ENCODE assay signal across 26 cellular contexts in the genomic region with DNA sequence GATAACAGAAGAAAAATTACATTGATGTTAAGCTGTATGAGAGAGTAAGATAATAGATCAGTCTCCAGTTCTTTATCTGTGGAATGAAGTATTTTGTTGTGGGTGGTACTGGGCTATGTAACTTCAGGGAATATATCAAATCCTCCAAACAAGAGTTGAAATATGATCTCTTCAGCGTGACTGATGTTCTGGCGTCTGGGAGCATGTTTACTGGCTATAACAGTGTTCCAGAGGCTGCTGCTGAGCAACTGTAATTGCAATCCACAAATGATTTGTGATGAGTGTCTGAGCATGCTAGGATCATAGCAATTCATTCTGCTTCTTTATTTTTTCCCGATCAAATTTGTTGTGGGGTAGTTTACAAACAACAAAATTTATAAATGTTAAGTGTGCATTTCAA. TPM values are rescaled to one million over a fixed set of nuclear protein-coding genes. Genes with fewer than 3 reads are reported as not detected.
DNase-seq lines count a peak whose midpoint lies in the region; ATAC-seq, FAIRE-seq and TF ChIP-seq lines count a peak whose summit lies in the region.
"Had no signal": no experiment of that assay in that cellular context is flagged by ENCODE, and none has a peak within 500 bp of the region (broad histone marks: within the 10 kb centered on the region; RNA-seq: fewer than 3 reads in every experiment).

No MANE protein-coding gene starts in this region.

- H3K4me3 ChIP-seq in psoas muscle (no peak overlapping the region), left ventricle myocardium inferior (no peak overlapping the region)
- H3K4me3 ChIP-seq: esophagus squamous epithelium, left lung had no signal

- H3K36me3 ChIP-seq in psoas muscle (ENCODE audit: insufficient read depth in 1 of 2, low read depth in 1 of 2) (no peaks in the 10 kb centered on the region), left ventricle myocardium inferior (no peaks in the 10 kb centered on the region)
- H3K36me3 ChIP-seq: esophagus squamous epithelium, left lung had no signal

- intact Hi-C loops in psoas muscle (cut with DNase I): no loop called here
- intact Hi-C loops in left ventricle myocardium inferior (cut with micrococcal nuclease): no loop called here

- WGBS in psoas muscle, 3 donors: 11 to 19% (median 12%) methylated on average over 3 of the region's 3 CpGs

- ATAC-seq in HG03139 (IDR thresholded peaks at IDR 0.05; ENCODE audit: unreplicated experiment): no peak
- no peak for ATAC-seq in psoas muscle
- ATAC-seq: activated naive CD8-positive, alpha-beta T cell treated with anti-CD3 and anti-CD28 coated beads, Interleukin-2, amount 50 U/mL, for 24 hours; effector memory CD8-positive, alpha-beta T cell; left lung had no signal

- TF ChIP-seq CTCF in psoas muscle (IDR thresholded peaks at IDR 0.05): no peak
- TF ChIP-seq CTCF in left ventricle myocardium inferior (IDR thresholded peaks at IDR 0.05; ENCODE audit: borderline replicate concordance): no peak

- peak; percentile 38 for FAIRE-seq in islet of Langerhans (lab: Jason Lieb, UNC)
- FAIRE-seq: colon, H54 had no signal

- H3K9me3 ChIP-seq in psoas muscle: peaks cover 3% of the 10 kb centered on the region
- peaks cover 16% of the 10 kb centered on the region for H3K9me3 ChIP-seq in left ventricle myocardium inferior (replicated peaks)
- H3K9me3 ChIP-seq: esophagus squamous epithelium had no signal

- H3K4me1 ChIP-seq in psoas muscle (peaks cover 3% of the 10 kb centered on the region), left ventricle myocardium inferior (no peaks in the 10 kb centered on the region)
- H3K4me1 ChIP-seq: esophagus squamous epithelium, left lung had no signal

- DNase-seq in DMS 273 treated with DMSO at 0.1 percent for 48 hours (lab: John Stamatoyannopoulos, UW): peak; percentile 38
- peak; percentile 24 for DNase-seq in NCI-H1105 (lab: John Stamatoyannopoulos, UW)
- peak; percentile 47 for DNase-seq in NCI-H526 treated with DMSO at 0.1 percent for 48 hours (lab: John Stamatoyannopoulos, UW)
- DNase-seq in activated CD8-positive, alpha-beta memory T cell treated with anti-CD3 and anti-CD28 coated beads, Interleukin-2, amount 50 U/mL, for 48 hours: no peak
- no peak for DNase-seq in psoas muscle
- no peak for DNase-seq in left ventricle myocardium inferior
- DNase-seq: activated CD8-positive, alpha-beta memory T cell treated with anti-CD3 and anti-CD28 coated beads, Interleukin-2, amount 50 U/mL, for 4 hours; activated effector memory CD4-positive, alpha-beta T cell treated with Interleukin-2 at 50 U/mL for 16 hours; activated naive CD8-positive, alpha-beta T cell treated with anti-CD3 and anti-CD28 coated beads, Interleukin-2, amount 50 U/mL, for 24 hours; CD4-positive, CD25-positive, alpha-beta regulatory T cell; DND-41; effector memory CD8-positive, alpha-beta T cell; esophagus squamous epithelium; glutamatergic neuron; left lung; NCI-H446 treated with DMSO at 0.1 percent for 48 hours; OCI-M1; Right ventricle myocardium superior; stimulated activated CD4-positive, alpha-beta T cell treated with anti-CD3 and anti-CD28 coated beads, Interleukin-4, amount 100 ng/mL, for 24 hours; trophoblast cell had no signal

- H3K27ac ChIP-seq in psoas muscle: no peak overlapping the region
- no peak overlapping the region for H3K27ac ChIP-seq in left ventricle myocardium inferior (replicated peaks)
- H3K27ac ChIP-seq: esophagus squamous epithelium, left lung, VCaP had no signal

- no peaks in the 10 kb centered on the region for H3K27me3 ChIP-seq in psoas muscle (ENCODE audit: insufficient read depth in 3 of 3, low read length in 2 of 3)
- no peaks in the 10 kb centered on the region for H3K27me3 ChIP-seq in left ventricle myocardium inferior (ENCODE audit: low read depth)
- H3K27me3 ChIP-seq: left lung had no signal

RNA-seq across cellular contexts. Expression of gene CCDC198, which starts 18.6 kb away (rescaled TPM):
- total RNA-seq in psoas muscle: not detected
- polyA plus RNA-seq in psoas muscle: not detected
- not detected for total RNA-seq in left ventricle myocardium inferior
- total RNA-seq: CD4-positive, CD25-positive, alpha-beta regulatory T cell; esophagus squamous epithelium; left lung; mononuclear cell; Right ventricle myocardium superior had no signal
- polyA plus RNA-seq: CD4-positive, CD25-positive, alpha-beta regulatory T cell had no signal

Comparison
In these comparisons a context has a peak if more than half of its experiments do, and no peak if none do; other contexts are left out.
1. DNase-seq: peak in DMS 273 treated with DMSO at 0.1 percent for 48 hours (single experiment), NCI-H1105 (single experiment) and NCI-H526 treated with DMSO at 0.1 percent for 48 hours (single experiment); none in activated CD8-positive, alpha-beta memory T cell treated with anti-CD3 and anti-CD28 coated beads, Interleukin-2, amount 50 U/mL, for 48 hours (single experiment), psoas muscle (0 of 2) and left ventricle myocardium inferior (single experiment).